ENCODE assay signal across 1 cellular context in the genomic region with DNA sequence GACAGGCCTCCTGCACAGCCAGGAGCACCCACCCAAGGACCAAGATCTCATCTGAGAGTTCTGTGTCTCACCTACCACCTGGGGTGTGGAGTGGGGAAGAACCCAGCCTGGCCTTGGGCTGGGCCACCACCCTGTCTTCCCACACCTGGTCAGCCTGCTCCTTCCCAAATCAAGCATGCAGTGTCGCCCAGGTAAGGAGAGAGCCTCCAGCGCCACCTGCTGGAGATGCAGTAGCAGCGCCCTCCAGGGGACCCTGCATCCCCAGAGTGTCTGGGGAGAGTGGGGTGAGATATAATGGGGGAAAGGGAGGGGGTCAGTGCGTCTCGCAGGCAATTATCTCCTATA.
TF ChIP-seq lines count a peak whose summit lies in the region.

No MANE protein-coding gene starts in this region.

TF ChIP-seq in K562, 482 proteins besides CTCF, POLR2A, EP300 and RAD21 (continued from another document and continues in another):
- TF ChIP-seq, protein P1, sequence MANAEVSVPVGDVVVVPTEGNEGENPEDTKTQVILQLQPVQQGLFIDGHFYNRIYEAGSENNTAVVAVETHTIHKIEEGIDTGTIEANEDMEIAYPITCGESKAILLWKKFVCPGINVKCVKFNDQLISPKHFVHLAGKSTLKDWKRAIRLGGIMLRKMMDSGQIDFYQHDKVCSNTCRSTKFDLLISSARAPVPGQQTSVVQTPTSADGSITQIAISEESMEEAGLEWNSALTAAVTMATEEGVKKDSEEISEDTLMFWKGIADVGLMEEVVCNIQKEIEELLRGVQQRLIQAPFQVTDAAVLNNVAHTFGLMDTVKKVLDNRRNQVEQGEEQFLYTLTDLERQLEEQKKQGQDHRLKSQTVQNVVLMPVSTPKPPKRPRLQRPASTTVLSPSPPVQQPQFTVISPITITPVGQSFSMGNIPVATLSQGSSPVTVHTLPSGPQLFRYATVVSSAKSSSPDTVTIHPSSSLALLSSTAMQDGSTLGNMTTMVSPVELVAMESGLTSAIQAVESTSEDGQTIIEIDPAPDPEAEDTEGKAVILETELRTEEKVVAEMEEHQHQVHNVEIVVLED (CRISPR knock-in tag; IDR thresholded peaks at IDR 0.05), result no peak
- TF ChIP-seq GTF2A2 (tag; IDR thresholded peaks at IDR 0.05) (no peak), ETV1 (tag; conservative IDR thresholded peaks at IDR 0.05; ENCODE audit: low read depth) (no peak), SREBF2 (CRISPR knock-in tag; IDR thresholded peaks at IDR 0.05) (no peak), ZFP30 (CRISPR knock-in tag; IDR thresholded peaks at IDR 0.05; ENCODE audit: borderline replicate concordance) (no peak), CBX8 (IDR thresholded peaks at IDR 0.05; ENCODE audit: borderline replicate concordance, extremely low read depth, low read depth, low read length, poor library complexity, severe bottlenecking) (no peak), RBM39 (optimal IDR thresholded peaks at IDR 0.05; ENCODE audit: low read depth, low read length) (peak; percentile 92), FOXA1 (IDR thresholded peaks at IDR 0.05; ENCODE audit: borderline replicate concordance) (no peak), TAF15 (IDR thresholded peaks at IDR 0.05; ENCODE audit: low read depth, low read length) (no peak), ZNF184 (CRISPR knock-in tag; IDR thresholded peaks at IDR 0.05) (no peak), MCM3 (IDR thresholded peaks at IDR 0.05) (no peak), GATA2 (CRISPR knock-in tag; IDR thresholded peaks at IDR 0.05) (0 out of 2 replicates have a peak, but pooled peaks have one; percentile 7), JUND (IDR thresholded peaks at IDR 0.05; ENCODE audit: borderline replicate concordance, low read depth, low read length) (no peak; the same call in 1 of the 2 replicates), JUND (tag; IDR thresholded peaks at IDR 0.05; ENCODE audit: borderline replicate concordance, low read depth, low read length) (no peak; the same call in 2 of the 3 replicates), POLR3A (IDR thresholded peaks at IDR 0.05; ENCODE audit: borderline replicate concordance, extremely low read depth, insufficient read depth, insufficient read length) (no peak), ZNF274 (IDR thresholded peaks at IDR 0.05; ENCODE audit: borderline replicate concordance, low read depth, low read length) (no peak), ARID1B (IDR thresholded peaks at IDR 0.05) (no peak), BCOR (IDR thresholded peaks at IDR 0.05) (no peak), ZKSCAN1 (IDR thresholded peaks at IDR 0.05; ENCODE audit: low read depth, low read length) (0 out of 2 replicates have a peak, but pooled peaks have one; percentile 44), KLF16 (IDR thresholded peaks at IDR 0.05) (no peak), C11orf30 (IDR thresholded peaks at IDR 0.05; ENCODE audit: low read depth) (no peak), ZFP36 (IDR thresholded peaks at IDR 0.05; ENCODE audit: low read depth, low read length, partially characterized antibody) (no peak), TRIM24 (IDR thresholded peaks at IDR 0.05) (no peak), NR2F6 (CRISPR knock-in tag; IDR thresholded peaks at IDR 0.05) (no peak), BRCA1 (IDR thresholded peaks at IDR 0.05) (no peak), BRCA1 (CRISPR knock-in tag; IDR thresholded peaks at IDR 0.05) (no peak), SMAD3 (CRISPR knock-in tag; conservative IDR thresholded peaks at IDR 0.05) (no peak), KDM2B (CRISPR knock-in tag; IDR thresholded peaks at IDR 0.05) (no peak)
- TF ChIP-seq, protein P2, sequence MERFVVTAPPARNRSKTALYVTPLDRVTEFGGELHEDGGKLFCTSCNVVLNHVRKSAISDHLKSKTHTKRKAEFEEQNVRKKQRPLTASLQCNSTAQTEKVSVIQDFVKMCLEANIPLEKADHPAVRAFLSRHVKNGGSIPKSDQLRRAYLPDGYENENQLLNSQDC (CRISPR knock-in tag; IDR thresholded peaks at IDR 0.05), result no peak
- TF ChIP-seq, protein P3, sequence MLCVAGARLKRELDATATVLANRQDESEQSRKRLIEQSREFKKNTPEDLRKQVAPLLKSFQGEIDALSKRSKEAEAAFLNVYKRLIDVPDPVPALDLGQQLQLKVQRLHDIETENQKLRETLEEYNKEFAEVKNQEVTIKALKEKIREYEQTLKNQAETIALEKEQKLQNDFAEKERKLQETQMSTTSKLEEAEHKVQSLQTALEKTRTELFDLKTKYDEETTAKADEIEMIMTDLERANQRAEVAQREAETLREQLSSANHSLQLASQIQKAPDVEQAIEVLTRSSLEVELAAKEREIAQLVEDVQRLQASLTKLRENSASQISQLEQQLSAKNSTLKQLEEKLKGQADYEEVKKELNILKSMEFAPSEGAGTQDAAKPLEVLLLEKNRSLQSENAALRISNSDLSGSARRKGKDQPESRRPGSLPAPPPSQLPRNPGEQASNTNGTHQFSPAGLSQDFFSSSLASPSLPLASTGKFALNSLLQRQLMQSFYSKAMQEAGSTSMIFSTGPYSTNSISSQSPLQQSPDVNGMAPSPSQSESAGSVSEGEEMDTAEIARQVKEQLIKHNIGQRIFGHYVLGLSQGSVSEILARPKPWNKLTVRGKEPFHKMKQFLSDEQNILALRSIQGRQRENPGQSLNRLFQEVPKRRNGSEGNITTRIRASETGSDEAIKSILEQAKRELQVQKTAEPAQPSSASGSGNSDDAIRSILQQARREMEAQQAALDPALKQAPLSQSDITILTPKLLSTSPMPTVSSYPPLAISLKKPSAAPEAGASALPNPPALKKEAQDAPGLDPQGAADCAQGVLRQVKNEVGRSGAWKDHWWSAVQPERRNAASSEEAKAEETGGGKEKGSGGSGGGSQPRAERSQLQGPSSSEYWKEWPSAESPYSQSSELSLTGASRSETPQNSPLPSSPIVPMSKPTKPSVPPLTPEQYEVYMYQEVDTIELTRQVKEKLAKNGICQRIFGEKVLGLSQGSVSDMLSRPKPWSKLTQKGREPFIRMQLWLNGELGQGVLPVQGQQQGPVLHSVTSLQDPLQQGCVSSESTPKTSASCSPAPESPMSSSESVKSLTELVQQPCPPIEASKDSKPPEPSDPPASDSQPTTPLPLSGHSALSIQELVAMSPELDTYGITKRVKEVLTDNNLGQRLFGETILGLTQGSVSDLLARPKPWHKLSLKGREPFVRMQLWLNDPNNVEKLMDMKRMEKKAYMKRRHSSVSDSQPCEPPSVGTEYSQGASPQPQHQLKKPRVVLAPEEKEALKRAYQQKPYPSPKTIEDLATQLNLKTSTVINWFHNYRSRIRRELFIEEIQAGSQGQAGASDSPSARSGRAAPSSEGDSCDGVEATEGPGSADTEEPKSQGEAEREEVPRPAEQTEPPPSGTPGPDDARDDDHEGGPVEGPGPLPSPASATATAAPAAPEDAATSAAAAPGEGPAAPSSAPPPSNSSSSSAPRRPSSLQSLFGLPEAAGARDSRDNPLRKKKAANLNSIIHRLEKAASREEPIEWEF (CRISPR knock-in tag; IDR thresholded peaks at IDR 0.05), result no peak
- TF ChIP-seq, protein P4, sequence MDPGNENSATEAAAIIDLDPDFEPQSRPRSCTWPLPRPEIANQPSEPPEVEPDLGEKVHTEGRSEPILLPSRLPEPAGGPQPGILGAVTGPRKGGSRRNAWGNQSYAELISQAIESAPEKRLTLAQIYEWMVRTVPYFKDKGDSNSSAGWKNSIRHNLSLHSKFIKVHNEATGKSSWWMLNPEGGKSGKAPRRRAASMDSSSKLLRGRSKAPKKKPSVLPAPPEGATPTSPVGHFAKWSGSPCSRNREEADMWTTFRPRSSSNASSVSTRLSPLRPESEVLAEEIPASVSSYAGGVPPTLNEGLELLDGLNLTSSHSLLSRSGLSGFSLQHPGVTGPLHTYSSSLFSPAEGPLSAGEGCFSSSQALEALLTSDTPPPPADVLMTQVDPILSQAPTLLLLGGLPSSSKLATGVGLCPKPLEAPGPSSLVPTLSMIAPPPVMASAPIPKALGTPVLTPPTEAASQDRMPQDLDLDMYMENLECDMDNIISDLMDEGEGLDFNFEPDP (CRISPR knock-in tag; IDR thresholded peaks at IDR 0.05), result no peak
- TF ChIP-seq, protein P5, sequence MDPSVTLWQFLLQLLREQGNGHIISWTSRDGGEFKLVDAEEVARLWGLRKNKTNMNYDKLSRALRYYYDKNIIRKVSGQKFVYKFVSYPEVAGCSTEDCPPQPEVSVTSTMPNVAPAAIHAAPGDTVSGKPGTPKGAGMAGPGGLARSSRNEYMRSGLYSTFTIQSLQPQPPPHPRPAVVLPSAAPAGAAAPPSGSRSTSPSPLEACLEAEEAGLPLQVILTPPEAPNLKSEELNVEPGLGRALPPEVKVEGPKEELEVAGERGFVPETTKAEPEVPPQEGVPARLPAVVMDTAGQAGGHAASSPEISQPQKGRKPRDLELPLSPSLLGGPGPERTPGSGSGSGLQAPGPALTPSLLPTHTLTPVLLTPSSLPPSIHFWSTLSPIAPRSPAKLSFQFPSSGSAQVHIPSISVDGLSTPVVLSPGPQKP (CRISPR knock-in tag; IDR thresholded peaks at IDR 0.05), result no peak
- TF ChIP-seq, protein P6, sequence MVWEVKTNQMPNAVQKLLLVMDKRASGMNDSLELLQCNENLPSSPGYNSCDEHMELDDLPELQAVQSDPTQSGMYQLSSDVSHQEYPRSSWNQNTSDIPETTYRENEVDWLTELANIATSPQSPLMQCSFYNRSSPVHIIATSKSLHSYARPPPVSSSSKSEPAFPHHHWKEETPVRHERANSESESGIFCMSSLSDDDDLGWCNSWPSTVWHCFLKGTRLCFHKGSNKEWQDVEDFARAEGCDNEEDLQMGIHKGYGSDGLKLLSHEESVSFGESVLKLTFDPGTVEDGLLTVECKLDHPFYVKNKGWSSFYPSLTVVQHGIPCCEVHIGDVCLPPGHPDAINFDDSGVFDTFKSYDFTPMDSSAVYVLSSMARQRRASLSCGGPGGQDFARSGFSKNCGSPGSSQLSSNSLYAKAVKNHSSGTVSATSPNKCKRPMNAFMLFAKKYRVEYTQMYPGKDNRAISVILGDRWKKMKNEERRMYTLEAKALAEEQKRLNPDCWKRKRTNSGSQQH (CRISPR knock-in tag; IDR thresholded peaks at IDR 0.05), result no peak
- TF ChIP-seq, protein P7, sequence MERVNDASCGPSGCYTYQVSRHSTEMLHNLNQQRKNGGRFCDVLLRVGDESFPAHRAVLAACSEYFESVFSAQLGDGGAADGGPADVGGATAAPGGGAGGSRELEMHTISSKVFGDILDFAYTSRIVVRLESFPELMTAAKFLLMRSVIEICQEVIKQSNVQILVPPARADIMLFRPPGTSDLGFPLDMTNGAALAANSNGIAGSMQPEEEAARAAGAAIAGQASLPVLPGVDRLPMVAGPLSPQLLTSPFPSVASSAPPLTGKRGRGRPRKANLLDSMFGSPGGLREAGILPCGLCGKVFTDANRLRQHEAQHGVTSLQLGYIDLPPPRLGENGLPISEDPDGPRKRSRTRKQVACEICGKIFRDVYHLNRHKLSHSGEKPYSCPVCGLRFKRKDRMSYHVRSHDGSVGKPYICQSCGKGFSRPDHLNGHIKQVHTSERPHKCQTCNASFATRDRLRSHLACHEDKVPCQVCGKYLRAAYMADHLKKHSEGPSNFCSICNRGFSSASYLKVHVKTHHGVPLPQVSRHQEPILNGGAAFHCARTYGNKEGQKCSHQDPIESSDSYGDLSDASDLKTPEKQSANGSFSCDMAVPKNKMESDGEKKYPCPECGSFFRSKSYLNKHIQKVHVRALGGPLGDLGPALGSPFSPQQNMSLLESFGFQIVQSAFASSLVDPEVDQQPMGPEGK (CRISPR knock-in tag; IDR thresholded peaks at IDR 0.05; ENCODE audit: borderline replicate concordance), result no peak
- TF ChIP-seq, protein P8, sequence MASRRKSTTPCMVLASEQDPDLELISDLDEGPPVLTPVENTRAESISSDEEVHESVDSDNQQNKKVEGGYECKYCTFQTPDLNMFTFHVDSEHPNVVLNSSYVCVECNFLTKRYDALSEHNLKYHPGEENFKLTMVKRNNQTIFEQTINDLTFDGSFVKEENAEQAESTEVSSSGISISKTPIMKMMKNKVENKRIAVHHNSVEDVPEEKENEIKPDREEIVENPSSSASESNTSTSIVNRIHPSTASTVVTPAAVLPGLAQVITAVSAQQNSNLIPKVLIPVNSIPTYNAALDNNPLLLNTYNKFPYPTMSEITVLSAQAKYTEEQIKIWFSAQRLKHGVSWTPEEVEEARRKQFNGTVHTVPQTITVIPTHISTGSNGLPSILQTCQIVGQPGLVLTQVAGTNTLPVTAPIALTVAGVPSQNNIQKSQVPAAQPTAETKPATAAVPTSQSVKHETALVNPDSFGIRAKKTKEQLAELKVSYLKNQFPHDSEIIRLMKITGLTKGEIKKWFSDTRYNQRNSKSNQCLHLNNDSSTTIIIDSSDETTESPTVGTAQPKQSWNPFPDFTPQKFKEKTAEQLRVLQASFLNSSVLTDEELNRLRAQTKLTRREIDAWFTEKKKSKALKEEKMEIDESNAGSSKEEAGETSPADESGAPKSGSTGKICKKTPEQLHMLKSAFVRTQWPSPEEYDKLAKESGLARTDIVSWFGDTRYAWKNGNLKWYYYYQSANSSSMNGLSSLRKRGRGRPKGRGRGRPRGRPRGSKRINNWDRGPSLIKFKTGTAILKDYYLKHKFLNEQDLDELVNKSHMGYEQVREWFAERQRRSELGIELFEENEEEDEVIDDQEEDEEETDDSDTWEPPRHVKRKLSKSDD (conservative IDR thresholded peaks at IDR 0.05; ENCODE audit: low read length), result no peak
- TF ChIP-seq, protein P9, sequence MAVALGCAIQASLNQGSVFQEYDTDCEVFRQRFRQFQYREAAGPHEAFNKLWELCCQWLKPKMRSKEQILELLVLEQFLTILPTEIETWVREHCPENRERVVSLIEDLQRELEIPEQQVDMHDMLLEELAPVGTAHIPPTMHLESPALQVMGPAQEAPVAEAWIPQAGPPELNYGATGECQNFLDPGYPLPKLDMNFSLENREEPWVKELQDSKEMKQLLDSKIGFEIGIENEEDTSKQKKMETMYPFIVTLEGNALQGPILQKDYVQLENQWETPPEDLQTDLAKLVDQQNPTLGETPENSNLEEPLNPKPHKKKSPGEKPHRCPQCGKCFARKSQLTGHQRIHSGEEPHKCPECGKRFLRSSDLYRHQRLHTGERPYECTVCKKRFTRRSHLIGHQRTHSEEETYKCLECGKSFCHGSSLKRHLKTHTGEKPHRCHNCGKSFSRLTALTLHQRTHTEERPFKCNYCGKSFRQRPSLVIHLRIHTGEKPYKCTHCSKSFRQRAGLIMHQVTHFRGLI (CRISPR knock-in tag; IDR thresholded peaks at IDR 0.05), result no peak
- TF ChIP-seq, protein P10, sequence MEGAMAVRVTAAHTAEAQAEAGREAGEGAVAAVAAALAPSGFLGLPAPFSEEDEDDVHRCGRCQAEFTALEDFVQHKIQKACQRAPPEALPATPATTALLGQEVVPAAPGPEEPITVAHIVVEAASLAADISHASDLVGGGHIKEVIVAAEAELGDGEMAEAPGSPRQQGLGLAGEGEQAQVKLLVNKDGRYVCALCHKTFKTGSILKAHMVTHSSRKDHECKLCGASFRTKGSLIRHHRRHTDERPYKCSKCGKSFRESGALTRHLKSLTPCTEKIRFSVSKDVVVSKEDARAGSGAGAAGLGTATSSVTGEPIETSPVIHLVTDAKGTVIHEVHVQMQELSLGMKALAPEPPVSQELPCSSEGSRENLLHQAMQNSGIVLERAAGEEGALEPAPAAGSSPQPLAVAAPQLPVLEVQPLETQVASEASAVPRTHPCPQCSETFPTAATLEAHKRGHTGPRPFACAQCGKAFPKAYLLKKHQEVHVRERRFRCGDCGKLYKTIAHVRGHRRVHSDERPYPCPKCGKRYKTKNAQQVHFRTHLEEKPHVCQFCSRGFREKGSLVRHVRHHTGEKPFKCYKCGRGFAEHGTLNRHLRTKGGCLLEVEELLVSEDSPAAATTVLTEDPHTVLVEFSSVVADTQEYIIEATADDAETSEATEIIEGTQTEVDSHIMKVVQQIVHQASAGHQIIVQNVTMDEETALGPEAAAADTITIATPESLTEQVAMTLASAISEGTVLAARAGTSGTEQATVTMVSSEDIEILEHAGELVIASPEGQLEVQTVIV (CRISPR knock-in tag; IDR thresholded peaks at IDR 0.05; ENCODE audit: borderline replicate concordance), result no peak
